Comparison of ENCODE assay signal across 10 cellular contexts in genomic region chrX:143634701-143635442, GRCh38. TPM values are rescaled to one million over a fixed set of nuclear protein-coding genes. Genes with fewer than 3 reads are reported as not detected.
DNase-seq lines count a peak whose midpoint lies in the region; ATAC-seq and TF ChIP-seq lines count a peak whose summit lies in the region.
"Had no signal": no experiment of that assay in that cellular context is flagged by ENCODE, and none has a peak within 500 bp of the region (broad histone marks: within the 10 kb centered on the region; RNA-seq: fewer than 3 reads in every experiment).

No MANE protein-coding gene starts in this region.

- DNase-seq in NCI-H1105 treated with DMSO at 0.1 percent for 48 hours (lab: John Stamatoyannopoulos, UW): peak; percentile 20
- DNase-seq in NCI-H1105 (lab: John Stamatoyannopoulos, UW): no peak
- DNase-seq in endodermal cell: peak; percentile 66
- DNase-seq in mucosa of descending colon: peak in 1 of 3 donors; percentile 12
- no peak for DNase-seq in tibial nerve (ENCODE audit: low spot score in 2 of 2)
- DNase-seq in SK-N-DZ (ENCODE audit: low spot score): no peak
- no peak for DNase-seq in RWPE1 (ENCODE audit: low spot score)

- no peak overlapping the region for H3K4me3 ChIP-seq in endodermal cell (ENCODE audit: low read length)
- no peak overlapping the region for H3K4me3 ChIP-seq in mucosa of descending colon
- peak overlapping the region; percentile 12 to 54 (median 22) for H3K4me3 ChIP-seq in tibial nerve

- H3K27me3 Mint-ChIP-seq in endodermal cell (ENCODE audit: insufficient read depth): peaks cover 19% of the 10 kb centered on the region

- H3K4me1 ChIP-seq in endodermal cell (ENCODE audit: control insufficient read depth, insufficient read depth, low read length) (no peaks in the 10 kb centered on the region), mucosa of descending colon (ENCODE audit: low read depth) (no peaks in the 10 kb centered on the region), tibial nerve (peaks cover 0 to 14% (median 0%) of the 10 kb centered on the region in 4 donors)

- H3K9me3 ChIP-seq in endodermal cell (ENCODE audit: control insufficient read depth, low read length) (peaks cover 6% of the 10 kb centered on the region), mucosa of descending colon (no peaks in the 10 kb centered on the region), tibial nerve (no peaks in the 10 kb centered on the region)

- peak overlapping the region; percentile 91 for H3K27ac Mint-ChIP-seq in endodermal cell
- H3K27ac Mint-ChIP-seq: activated naive CD4-positive, alpha-beta T cell treated with anti-CD3 and anti-CD28 coated beads, Interleukin-2, amount 50 U/mL, for 72 hours had no signal

- POLR2A ChIA-PET in RWPE1 (lab: Yijun Ruan, JAX; ENCODE audit: low non-redundant PET): no interaction called here

- WGBS in endodermal cell (ENCODE audit: insufficient coverage in 1 of 2, insufficient read length in 1 of 2), 2 experiments: 43% methylated on average over 41 of the region's 66 CpGs; no CpG with 5 or more reads in 1 of the 2 experiments
- WGBS in tibial nerve, 2 donors: 2 to 38% methylated on average over 10 to 63 of the region's 66 CpGs

- ATAC-seq in mucosa of descending colon: peak; percentile 56
- ATAC-seq in GM18870 (IDR thresholded peaks at IDR 0.05; ENCODE audit: unreplicated experiment): no peak
- ATAC-seq: activated naive CD4-positive, alpha-beta T cell treated with anti-CD3 and anti-CD28 coated beads, Interleukin-2, amount 50 U/mL, for 72 hours had no signal

- peaks cover 50% of the 10 kb centered on the region for H3K9me3 Mint-ChIP-seq in endodermal cell
- H3K9me3 Mint-ChIP-seq: activated naive CD4-positive, alpha-beta T cell treated with anti-CD3 and anti-CD28 coated beads, Interleukin-2, amount 50 U/mL, for 72 hours had no signal

- TF ChIP-seq EP300 in tibial nerve (IDR thresholded peaks at IDR 0.05): no peak

- no peaks in the 10 kb centered on the region for H3K36me3 ChIP-seq in endodermal cell (ENCODE audit: control insufficient read depth, insufficient read depth, low read length)
- H3K36me3 ChIP-seq in mucosa of descending colon (ENCODE audit: low read depth): no peaks in the 10 kb centered on the region
- no peaks in the 10 kb centered on the region for H3K36me3 ChIP-seq in tibial nerve

- H3K27me3 ChIP-seq in endodermal cell (ENCODE audit: control insufficient read depth, insufficient read depth, low read length, poor library complexity, severe bottlenecking) (peaks cover 17% of the 10 kb centered on the region), tibial nerve (peaks cover 0 to 15% of the 10 kb centered on the region in 2 donors)

- H3K4me1 Mint-ChIP-seq in endodermal cell: peaks cover 2% of the 10 kb centered on the region

- TF ChIP-seq CTCF in endodermal cell (conservative IDR thresholded peaks at IDR 0.05) (no peak), mucosa of descending colon (IDR thresholded peaks at IDR 0.05) (no peak), tibial nerve (IDR thresholded peaks at IDR 0.05) (no peak), RWPE1 (conservative IDR thresholded peaks at IDR 0.05; ENCODE audit: low read depth) (no peak)

- CTCF ChIA-PET in RWPE1 (lab: Yijun Ruan, JAX): no interaction called here

- intact Hi-C loops in mucosa of descending colon (cut with DNase I, micrococcal nuclease): no loop called here

- H3K9ac ChIP-seq in endodermal cell (ENCODE audit: extremely low read depth, low read length, poor library complexity, severe bottlenecking): no peak overlapping the region

- no peak for TF ChIP-seq POLR2A in tibial nerve (IDR thresholded peaks at IDR 0.05)

- peak overlapping the region; percentile 74 for H3K4me3 Mint-ChIP-seq in endodermal cell

- H3K36me3 Mint-ChIP-seq in endodermal cell (ENCODE audit: low read depth): peaks cover 6% of the 10 kb centered on the region

- H3K27ac ChIP-seq in endodermal cell (ENCODE audit: low read depth, low read length) (no peak overlapping the region), tibial nerve (no peak overlapping the region), RWPE1 (no peak overlapping the region)

RNA-seq across cellular contexts. Expression of gene SLITRK4, which starts 1.0 kb away (rescaled TPM):
- total RNA-seq in endodermal cell (10 to 100 TPM in 1 of 2 donors, 1 to 10 TPM in 1; 5.6 to 11.5 TPM), mucosa of descending colon (1 to 10 TPM in 1 of 3 donors, under 1 TPM in 1, not detected in 1; 0.29 to 1.1 TPM), tibial nerve (1 to 10 TPM; 1.3 to 6.9 (median 2.4) TPM)
- 2.8 TPM for polyA plus RNA-seq in endodermal cell (2013, experiment 1 of 2)
- polyA plus RNA-seq in endodermal cell (2013, experiment 2 of 2): 1.9 TPM
- polyA plus RNA-seq in SK-N-DZ (2014; cell fraction: cytosol; rRNA removed): not detected in 2 replicates
- not detected in 2 replicates for polyA plus RNA-seq in SK-N-DZ (2014; cell fraction: nucleus; rRNA removed)
- total RNA-seq: A172; activated naive CD4-positive, alpha-beta T cell treated with anti-CD3 and anti-CD28 coated beads, Interleukin-2, amount 50 U/mL, for 72 hours had no signal

Comparison
In these comparisons a context has a peak if more than half of its experiments do, and no peak if none do; other contexts are left out.
1. DNase-seq: peak in NCI-H1105 treated with DMSO at 0.1 percent for 48 hours (single experiment) and endodermal cell (single experiment); none in NCI-H1105 (single experiment), tibial nerve (0 of 2), SK-N-DZ (single experiment) and RWPE1 (single experiment).
2. H3K4me3 ChIP-seq: peak in tibial nerve (4 of 4); none in endodermal cell (single experiment) and mucosa of descending colon (single experiment).